Comparison of ENCODE assay signal across 10 cellular contexts in genomic region chr1:183267646-183268431, GRCh38.
DNase-seq lines count a peak whose midpoint lies in the region; ATAC-seq and TF ChIP-seq lines count a peak whose summit lies in the region.
"Had no signal": no experiment of that assay in that cellular context is flagged by ENCODE, and none has a peak within 500 bp of the region (broad histone marks: within the 10 kb centered on the region; RNA-seq: fewer than 3 reads in every experiment).

No MANE protein-coding gene starts in this region.

- TF ChIP-seq CTCF in body of pancreas (IDR thresholded peaks at IDR 0.05), result no peak
- TF ChIP-seq CTCF in coronary artery (IDR thresholded peaks at IDR 0.05), result no peak
- TF ChIP-seq CTCF in GM13976 (IDR thresholded peaks at IDR 0.05; ENCODE audit: borderline replicate concordance, control extremely low read depth, extremely low read depth, insufficient read depth, missing control alignments), result no peak

- H3K27me3 ChIP-seq in body of pancreas (no peaks in the 10 kb centered on the region), right cardiac atrium (ENCODE audit: control insufficient read depth, insufficient read depth) (no peaks in the 10 kb centered on the region)

- no peaks in the 10 kb centered on the region for H3K9me3 ChIP-seq in body of pancreas
- no peaks in the 10 kb centered on the region for H3K9me3 ChIP-seq in right cardiac atrium (ENCODE audit: control insufficient read depth, low read length)

- no peak for TF ChIP-seq POLR2A in body of pancreas (IDR thresholded peaks at IDR 0.05)

- intact Hi-C loops in body of pancreas (cut with DNase I) (no loop called here), right cardiac atrium (cut with DNase I) (no loop called here)

- H3K4me3 ChIP-seq in body of pancreas (no peak overlapping the region), right cardiac atrium (ENCODE audit: low read length) (no peak overlapping the region), coronary artery (no peak overlapping the region)

- DNase-seq in HS-5 (ENCODE audit: low read depth) (peak; percentile 94), body of pancreas (peak in 1 of 4 donors; percentile 33), right cardiac atrium (peak in 1 of 3 donors; percentile 37), stromal cell of bone marrow (ENCODE audit: low read depth) (peak; percentile 97), coronary artery (ENCODE audit: low spot score) (no peak), GDM1 (lab: John Stamatoyannopoulos, UW) (no peak), GM13976 (ENCODE audit: low spot score) (no peak), NCI-H345 treated with DMSO at 0.1 percent for 48 hours (lab: John Stamatoyannopoulos, UW; ENCODE audit: unreplicated experiment) (no peak)
- DNase-seq: activated CD4-positive, alpha-beta T cell treated with anti-CD3 and anti-CD28 coated beads for 36 hours; NCI-H1930 had no signal

- no peaks in the 10 kb centered on the region for H3K4me1 ChIP-seq in body of pancreas
- H3K4me1 ChIP-seq in right cardiac atrium (ENCODE audit: control insufficient read depth, insufficient read depth, low read length), result no peaks in the 10 kb centered on the region

- in situ Hi-C loops in GM13976 (cut with MboI; ENCODE audit: low sequenced_read_pairs, unreplicated experiment), result no loop called here

- 57 to 64% methylated on average over 4 to 7 of the region's 7 CpGs for WGBS in body of pancreas, 2 donors
- WGBS in right cardiac atrium, result 66% methylated on average over 7 of the region's 7 CpGs

- ATAC-seq in body of pancreas, result peak; percentile 65
- ATAC-seq in right cardiac atrium, result peak; percentile 43 to 84
- ATAC-seq: activated CD4-positive, alpha-beta T cell treated with anti-CD3 and anti-CD28 coated beads for 36 hours had no signal

- no peaks in the 10 kb centered on the region for H3K36me3 ChIP-seq in body of pancreas (replicated peaks in 1 of 2; ENCODE audit: insufficient read depth in 1 of 2, low read depth in 2 of 2)

- H3K27ac ChIP-seq in body of pancreas (peak overlapping the region in 1 of 4 donors; percentile 24), right cardiac atrium (ENCODE audit: low read length) (peak overlapping the region; percentile 5), coronary artery (peak overlapping the region in 1 of 2 donors; percentile 86)

Comparison
In these comparisons a context has a peak if more than half of its experiments do, and no peak if none do; other contexts are left out.
1. DNase-seq: peak in HS-5 (single experiment) and stromal cell of bone marrow (single experiment); none in coronary artery (single experiment), GDM1 (single experiment), GM13976 (single experiment) and NCI-H345 treated with DMSO at 0.1 percent for 48 hours (single experiment).